15 cellular contexts compared by ENCODE assay signal in the genomic region with DNA sequence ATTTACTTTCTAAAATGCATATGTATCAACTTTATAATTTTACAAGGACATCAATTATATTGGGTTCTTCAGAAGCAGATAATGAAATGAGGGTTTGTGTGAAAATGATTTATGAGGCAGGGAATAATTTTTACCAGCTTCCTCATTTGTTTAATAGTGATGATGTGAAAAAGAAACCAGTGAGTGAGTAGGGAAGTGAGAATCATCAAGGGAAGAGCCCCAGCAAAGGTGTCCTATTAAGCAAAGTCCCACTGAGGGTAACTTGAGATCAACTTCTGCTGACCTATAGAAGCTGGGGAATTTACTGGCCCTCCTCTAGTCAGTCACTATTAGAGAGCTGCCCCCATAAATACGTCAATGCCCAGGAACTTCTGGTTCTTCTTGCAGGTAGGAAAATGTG.
DNase-seq lines count a peak whose midpoint lies in the region; ATAC-seq and TF ChIP-seq lines count a peak whose summit lies in the region.
"Had no signal": no experiment of that assay in that cellular context is flagged by ENCODE, and none has a peak within 500 bp of the region (broad histone marks: within the 10 kb centered on the region; RNA-seq: fewer than 3 reads in every experiment).

No MANE protein-coding gene starts in this region.

- H3K9me3 ChIP-seq in IMR-90 (ENCODE audit: control insufficient read depth, insufficient read depth, low read length): no peaks in the 10 kb centered on the region
- H3K9me3 ChIP-seq: heart left ventricle had no signal

- H4K5ac ChIP-seq in IMR-90 (ENCODE audit: low read depth, low read length): no peak overlapping the region

- H4K8ac ChIP-seq in IMR-90 (ENCODE audit: low read depth in 2 of 2, low read length in 2 of 2): no peak overlapping the region

- no peak overlapping the region for H2AK9ac ChIP-seq in IMR-90 (replicated peaks; ENCODE audit: low read depth, low read length, poor library complexity)

- no peak for TF ChIP-seq POLR2A in GM18505 (IDR thresholded peaks at IDR 0.05; ENCODE audit: borderline replicate concordance, extremely low read depth, insufficient read depth, insufficient read length)
- no peak for TF ChIP-seq POLR2A in IMR-90 (IDR thresholded peaks at IDR 0.05; ENCODE audit: low read depth, low read length)

- peaks cover 6 to 32% of the 10 kb centered on the region in 2 experiments for H3K79me1 ChIP-seq in IMR-90 (ENCODE audit: low read depth in 1 of 2, low read length in 2 of 2)

- dilution Hi-C loops in IMR-90 (cut with HindIII; ENCODE audit: low sequenced_read_pairs, unreplicated experiment): no loop called here

- peak overlapping the region; percentile 50 for H3K14ac ChIP-seq in IMR-90 (replicated peaks; ENCODE audit: low read depth, low read length)

- no peak overlapping the region for H3K56ac ChIP-seq in IMR-90 (ENCODE audit: extremely low read depth, insufficient read depth, low read length)

- CTCF ChIA-PET in IMR-90 (lab: Yijun Ruan, JAX): no interaction called here

- TF ChIP-seq RAD21 in IMR-90 (IDR thresholded peaks at IDR 0.05; ENCODE audit: low read length): no peak

- H2BK5ac ChIP-seq in IMR-90 (ENCODE audit: low read depth, low read length, poor library complexity, severe bottlenecking): no peak overlapping the region

- no peak overlapping the region for H4K91ac ChIP-seq in IMR-90 (ENCODE audit: insufficient read depth, low read depth, low read length)

- no peak overlapping the region for H2AFZ ChIP-seq in IMR-90 (replicated peaks; ENCODE audit: low read length, poor library complexity)

- H3K36me3 ChIP-seq in IMR-90 (ENCODE audit: control insufficient read depth, insufficient read depth, low read length): peaks cover 2% of the 10 kb centered on the region; the same call in 1 of the 2 replicates
- H3K36me3 ChIP-seq: heart left ventricle had no signal

- H3K4me3 ChIP-seq in IMR-90 (ENCODE audit: insufficient read depth, low read depth, low read length): no peak overlapping the region
- H3K4me3 ChIP-seq: heart left ventricle had no signal

- H2AK5ac ChIP-seq in IMR-90 (ENCODE audit: low read depth, low read length): no peak overlapping the region

- no peak overlapping the region for H3K23ac ChIP-seq in IMR-90 (ENCODE audit: low read depth, low read length)

- H2BK20ac ChIP-seq in IMR-90 (ENCODE audit: low read depth, low read length): no peak overlapping the region

- DNase-seq in IMR-90 (no peak), DMS53 treated with DMSO at 0.1 percent for 48 hours (lab: John Stamatoyannopoulos, UW; ENCODE audit: unreplicated experiment) (no peak), HCEC 1CT (no peak), NCI-H69 (lab: John Stamatoyannopoulos, UW) (no peak)
- DNase-seq: activated T-cell treated with anti-CD3 and anti-CD28 coated beads for 4 hours; DMS53; heart left ventricle; left cardiac atrium; naive thymus-derived CD8-positive, alpha-beta T cell; NCI-H2171 had no signal

- H4K20me1 ChIP-seq in IMR-90 (ENCODE audit: insufficient read depth, low read length): peaks cover 14% of the 10 kb centered on the region; the same call in 1 of the 2 replicates

- no TSS peak for BruUV-seq in IMR-90 (replicated peaks; lab: Mats Ljungman, UMichigan)

- peak overlapping the region; percentile 13; the same call in 1 of the 2 replicates for H3K4ac ChIP-seq in IMR-90 (ENCODE audit: low read depth, low read length)

- WGBS in IMR-90 (ENCODE audit: extremely low coverage in 2 of 2, insufficient read length in 1 of 2), 2 experiments: no CpG with 5 or more reads among the region's 1 CpG

- H3K27me3 ChIP-seq in IMR-90 (ENCODE audit: control insufficient read depth, insufficient read depth, low read length): no peaks in the 10 kb centered on the region
- H3K27me3 ChIP-seq: heart left ventricle had no signal

- H3K4me2 ChIP-seq in IMR-90 (ENCODE audit: low read depth, low read length): no peak overlapping the region

- H3K9ac ChIP-seq in IMR-90 (ENCODE audit: low read depth, low read length): no peak overlapping the region

- peaks cover 8% of the 10 kb centered on the region for H3K9me1 ChIP-seq in IMR-90 (ENCODE audit: insufficient read depth, low read length)

- in situ Hi-C loops in IMR-90 (cut with MboI; ENCODE audit: low sequenced_read_pairs): no loop called here

- no peak overlapping the region for H3K18ac ChIP-seq in IMR-90 (ENCODE audit: low read depth, low read length)

- H2BK120ac ChIP-seq in IMR-90 (ENCODE audit: low read depth, low read length): no peak overlapping the region

- POLR2A ChIA-PET in IMR-90 (lab: Charles Lee; ENCODE audit: unreplicated experiment): no interaction called here

- TF ChIP-seq CTCF in IMR-90 (conservative IDR thresholded peaks at IDR 0.05; ENCODE audit: low read depth, low read length): no peak

- ATAC-seq in GM18505 (IDR thresholded peaks at IDR 0.05; ENCODE audit: unreplicated experiment) (peak; percentile 80), GM21360 (IDR thresholded peaks at IDR 0.05; ENCODE audit: unreplicated experiment) (peak; percentile 63), HG02885 (IDR thresholded peaks at IDR 0.05; ENCODE audit: poor library complexity, unreplicated experiment) (peak; percentile 78), IMR-90 (ENCODE audit: low read depth) (no peak), GM19035 (IDR thresholded peaks at IDR 0.05; ENCODE audit: unreplicated experiment) (no peak)
- ATAC-seq: heart left ventricle; left cardiac atrium; naive thymus-derived CD8-positive, alpha-beta T cell; WTC11 had no signal

- H3K4me1 ChIP-seq in IMR-90 (ENCODE audit: control insufficient read depth, insufficient read depth, low read length): peaks cover 11% of the 10 kb centered on the region
- H3K4me1 ChIP-seq: heart left ventricle had no signal

- no peak overlapping the region for H3K27ac ChIP-seq in IMR-90 (ENCODE audit: insufficient read depth, low read length)
- H3K27ac ChIP-seq: heart left ventricle had no signal

- H2BK15ac ChIP-seq in IMR-90 (ENCODE audit: low read depth, low read length): no peak overlapping the region

- intact Hi-C loops in IMR-90 (cut with micrococcal nuclease): no loop called here

TF ChIP-seq in IMR-90, 13 proteins besides CTCF, POLR2A, EP300 and RAD21:
- TF ChIP-seq FOS (IDR thresholded peaks at IDR 0.05; ENCODE audit: low read depth, low read length) (no peak), CEBPB (IDR thresholded peaks at IDR 0.05; ENCODE audit: low read depth, low read length) (no peak)
- TF ChIP-seq, protein P1, sequence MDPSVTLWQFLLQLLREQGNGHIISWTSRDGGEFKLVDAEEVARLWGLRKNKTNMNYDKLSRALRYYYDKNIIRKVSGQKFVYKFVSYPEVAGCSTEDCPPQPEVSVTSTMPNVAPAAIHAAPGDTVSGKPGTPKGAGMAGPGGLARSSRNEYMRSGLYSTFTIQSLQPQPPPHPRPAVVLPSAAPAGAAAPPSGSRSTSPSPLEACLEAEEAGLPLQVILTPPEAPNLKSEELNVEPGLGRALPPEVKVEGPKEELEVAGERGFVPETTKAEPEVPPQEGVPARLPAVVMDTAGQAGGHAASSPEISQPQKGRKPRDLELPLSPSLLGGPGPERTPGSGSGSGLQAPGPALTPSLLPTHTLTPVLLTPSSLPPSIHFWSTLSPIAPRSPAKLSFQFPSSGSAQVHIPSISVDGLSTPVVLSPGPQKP (IDR thresholded peaks at IDR 0.05; ENCODE audit: borderline replicate concordance, low read depth, low read length): no peak

Comparison
In these comparisons a context has a peak if more than half of its experiments do, and no peak if none do; other contexts are left out.
1. ATAC-seq: peak in GM18505 (single experiment), GM21360 (single experiment) and HG02885 (single experiment); none in IMR-90 (single experiment) and GM19035 (single experiment).